ENCODE assay signal across 8 cellular contexts in the genomic region with DNA sequence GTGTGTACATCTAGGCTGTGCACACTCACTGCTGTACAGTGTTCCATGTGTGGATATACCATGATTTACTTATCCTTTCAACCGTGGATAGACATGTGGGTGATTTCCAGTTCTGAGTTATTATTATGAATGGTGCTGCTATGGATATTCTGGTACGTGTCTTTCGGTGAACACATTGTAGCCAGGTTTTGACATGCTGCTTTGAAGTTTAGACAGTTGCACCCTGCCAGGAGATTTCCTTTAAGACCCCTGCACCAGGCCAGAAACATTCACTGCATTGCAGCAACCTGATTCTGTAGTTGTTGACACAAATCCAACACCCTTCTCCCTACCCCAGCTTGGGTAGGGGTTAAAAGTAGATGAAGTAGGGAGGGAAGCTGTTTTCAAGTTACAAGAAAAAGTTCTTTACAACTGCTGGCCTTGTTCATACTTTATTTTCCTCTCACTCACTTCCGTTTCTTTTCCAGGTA. TPM values are rescaled to one million over a fixed set of nuclear protein-coding genes. Genes with fewer than 3 reads are reported as not detected.
DNase-seq lines count a peak whose midpoint lies in the region; ATAC-seq, FAIRE-seq and TF ChIP-seq lines count a peak whose summit lies in the region.

No MANE protein-coding gene starts in this region.

- H3K79me1 ChIP-seq in mesendoderm (ENCODE audit: low read length), result no peaks in the 10 kb centered on the region

- TF ChIP-seq CTCF in progenitor cell of endocrine pancreas (IDR thresholded peaks at IDR 0.05; ENCODE audit: unreplicated experiment), result no peak

- H3K9ac ChIP-seq in GM23248, result no peak overlapping the region
- no peak overlapping the region for H3K9ac ChIP-seq in mesendoderm (ENCODE audit: low read length)

- H3K79me2 ChIP-seq in GM23248 (ENCODE audit: insufficient read depth), result no peaks in the 10 kb centered on the region
- no peaks in the 10 kb centered on the region for H3K79me2 ChIP-seq in mesendoderm (ENCODE audit: control insufficient read depth, insufficient read depth, low read length)

- H3F3A ChIP-seq in GM23248 (ENCODE audit: insufficient read depth), result peaks cover 13% of the 10 kb centered on the region

- no peak for DNase-seq in GM12891 (ENCODE audit: insufficient read length, low spot score)
- no peak for DNase-seq in GM23248
- DNase-seq in T-cell, result no peak
- no peak for DNase-seq in mesendoderm
- DNase-seq in NCI-H146 treated with DMSO at 0.1 percent for 48 hours (lab: John Stamatoyannopoulos, UW; ENCODE audit: unreplicated experiment), result no peak
- no peak for DNase-seq in NOMO-1 treated with DMSO at 0.1 percent for 48 hours (lab: John Stamatoyannopoulos, UW; ENCODE audit: unreplicated experiment)
- no peak for DNase-seq in H7
- no peak for DNase-seq in progenitor cell of endocrine pancreas (ENCODE audit: low spot score, unreplicated experiment)

- no peak overlapping the region for H4K5ac ChIP-seq in mesendoderm (ENCODE audit: low read length)

- no peak overlapping the region for H3K18ac ChIP-seq in mesendoderm (ENCODE audit: low read length)

- no peak overlapping the region for H3K4ac ChIP-seq in mesendoderm (ENCODE audit: low read depth, low read length)

- no peak overlapping the region for H2AFZ ChIP-seq in GM23248

- H3K23ac ChIP-seq in mesendoderm (ENCODE audit: low read length), result peak overlapping the region; percentile 9

- no peaks in the 10 kb centered on the region for H3K9me2 ChIP-seq in GM23248 (ENCODE audit: insufficient read depth)

- no peak for TF ChIP-seq POLR2A in GM12891 (IDR thresholded peaks at IDR 0.05; ENCODE audit: low read depth, low read length)

- H3K4me1 ChIP-seq in GM23248 (ENCODE audit: insufficient read depth) (peaks cover 14% of the 10 kb centered on the region), mesendoderm (ENCODE audit: control insufficient read depth, low read depth, low read length) (no peaks in the 10 kb centered on the region)

- H3K4me3 Mint-ChIP-seq in T-cell, result peak overlapping the region; percentile 43 to 68 (median 55)
- H3K4me3 Mint-ChIP-seq in progenitor cell of endocrine pancreas (ENCODE audit: low read depth), result no peak overlapping the region

- H3K27ac Mint-ChIP-seq in T-cell, result peak overlapping the region; percentile 91 to 96
- H3K27ac Mint-ChIP-seq in progenitor cell of endocrine pancreas, result no peak overlapping the region

- H3K27me3 Mint-ChIP-seq in T-cell (no peaks in the 10 kb centered on the region), progenitor cell of endocrine pancreas (peaks cover 42% of the 10 kb centered on the region)

- H3K56ac ChIP-seq in mesendoderm (ENCODE audit: low read length), result no peak overlapping the region

- no peak for FAIRE-seq in GM12891 (lab: Jason Lieb, UNC)

- H3K27me3 ChIP-seq in GM23248 (replicated peaks; ENCODE audit: insufficient read depth) (no peaks in the 10 kb centered on the region), mesendoderm (ENCODE audit: insufficient read depth, low read length, poor library complexity) (no peaks in the 10 kb centered on the region), H7 (ENCODE audit: control insufficient read depth, insufficient read depth, low read length) (no peaks in the 10 kb centered on the region)

- H4K20me1 ChIP-seq in GM23248 (ENCODE audit: insufficient read depth), result no peaks in the 10 kb centered on the region

- no peaks in the 10 kb centered on the region for H3K9me3 ChIP-seq in GM23248 (ENCODE audit: low read depth)

- peak overlapping the region; percentile 14; the same call in 1 of the 2 replicates for H3K4me3 ChIP-seq in GM23248
- no peak overlapping the region for H3K4me3 ChIP-seq in mesendoderm (ENCODE audit: low read length)
- no peak overlapping the region for H3K4me3 ChIP-seq in H7 (ENCODE audit: insufficient read depth, low read depth, low read length)

- H2AK5ac ChIP-seq in mesendoderm (ENCODE audit: low read length), result no peak overlapping the region

- WGBS in GM23248 (ENCODE audit: low coverage in 1 of 2, low lambda C conversion rate in 2 of 2, missing lambda C conversion rate in 2 of 2), 2 experiments, result 61 to 73% methylated on average over 4 of the region's 4 CpGs
- WGBS in mesendoderm (ENCODE audit: extremely low coverage, insufficient coverage, low lambda C conversion rate), result no CpG with 5 or more reads among the region's 4 CpGs

- POLR2A ChIA-PET in T-cell (lab: Charles Lee), result interaction anchor here in 1 of 2 donors (0.6 kb wide), 1 partner anchor 23 kb away, joined by 5 read pairs; no protein-coding TSS in a partner anchor

- in situ Hi-C loops in GM23248 (cut with MboI), result no loop called here

- H3K27ac ChIP-seq in GM23248, result peak overlapping the region; percentile 42
- no peak overlapping the region for H3K27ac ChIP-seq in mesendoderm (ENCODE audit: low read depth, low read length)

- H2BK120ac ChIP-seq in mesendoderm (ENCODE audit: low read depth, low read length), result no peak overlapping the region

- no peak overlapping the region for H2BK5ac ChIP-seq in mesendoderm (ENCODE audit: low read length)

- no peaks in the 10 kb centered on the region for H3K36me3 Mint-ChIP-seq in T-cell
- no peaks in the 10 kb centered on the region for H3K36me3 Mint-ChIP-seq in progenitor cell of endocrine pancreas (ENCODE audit: insufficient read depth)

- peak; percentile 30 to 56 (median 50) for ATAC-seq in T-cell (replicated peaks in 1 of 4)

- peaks cover 40 to 53% (median 53%) of the 10 kb centered on the region in 3 donors for H3K4me1 Mint-ChIP-seq in T-cell
- H3K4me1 Mint-ChIP-seq in progenitor cell of endocrine pancreas (ENCODE audit: low read depth), result peaks cover 27% of the 10 kb centered on the region

- no peak overlapping the region for H4K8ac ChIP-seq in mesendoderm (ENCODE audit: low read depth, low read length)

- peak overlapping the region; percentile 55 for H3K4me2 ChIP-seq in GM23248 (ENCODE audit: unreplicated experiment)
- H3K4me2 ChIP-seq in mesendoderm (ENCODE audit: low read length), result no peak overlapping the region

- CTCF ChIA-PET in T-cell (lab: Charles Lee), result interaction anchor here (0.5 to 0.6 kb wide), 4 partner anchors 15 to 831 kb away, joined by 3 to 4 read pairs (median 3); no protein-coding TSS in a partner anchor

- H2BK15ac ChIP-seq in mesendoderm (replicated peaks; ENCODE audit: low read depth), result no peak overlapping the region

- peaks cover 0 to 4% (median 3%) of the 10 kb centered on the region in 3 donors for H3K9me3 Mint-ChIP-seq in T-cell
- no peaks in the 10 kb centered on the region for H3K9me3 Mint-ChIP-seq in progenitor cell of endocrine pancreas (ENCODE audit: low read depth)

- H3K36me3 ChIP-seq in GM23248 (ENCODE audit: low read depth) (no peaks in the 10 kb centered on the region), mesendoderm (ENCODE audit: control insufficient read depth, insufficient read depth, low read length) (no peaks in the 10 kb centered on the region), H7 (replicated peaks; ENCODE audit: control insufficient read depth, insufficient read depth, low read length) (no peaks in the 10 kb centered on the region)

TF ChIP-seq in GM12891, 5 proteins besides CTCF, POLR2A, EP300 and RAD21:
- TF ChIP-seq SPI1 (IDR thresholded peaks at IDR 0.05; ENCODE audit: low read depth, low read length) (0 out of 2 replicates have a peak, but pooled peaks have one; percentile 28), POU2F2 (IDR thresholded peaks at IDR 0.05; ENCODE audit: low read depth, low read length) (no peak)

RNA-seq across cellular contexts. Expression of a gene that starts 11.8 kb away (rescaled TPM):
- 38.9 TPM for polyA plus RNA-seq in GM12891 (2012; ENCODE audit: low read depth, missing spikeins)
- total RNA-seq in GM23248 (2014; rRNA removed; shearing (Covaris generic)), result 58.6 and 62.9 TPM in 2 replicates
- polyA plus RNA-seq in GM23248 (2016; fragmentation: Nextera tagmentation; extraction: Ambion mirVana), result 45.2 and 46.2 TPM in 2 replicates
- total RNA-seq in T-cell, result 10 to 100 TPM; 50.5 to 61.6 (median 58.7) TPM
- 120 TPM for polyA plus RNA-seq in mesendoderm (2013, experiment 1 of 2)
- polyA plus RNA-seq in mesendoderm (2013, experiment 2 of 2), result 121 TPM
- total RNA-seq in H7 (2014; rRNA removed; shearing (Covaris generic)), result 98.7 and 134 TPM in 2 replicates
- total RNA-seq in progenitor cell of endocrine pancreas, result 98.9 and 103 TPM in 2 replicates

RNA-seq across cellular contexts. Expression of a gene that starts 51.0 kb away (rescaled TPM):
- polyA plus RNA-seq in GM12891 (2012; ENCODE audit: low read depth, missing spikeins), result not detected
- not detected in 2 replicates for total RNA-seq in GM23248 (2014; rRNA removed; shearing (Covaris generic))
- not detected in 2 replicates for polyA plus RNA-seq in GM23248 (2016; fragmentation: Nextera tagmentation; extraction: Ambion mirVana)
- total RNA-seq in T-cell, result 1 to 10 TPM in 3 of 5 donors, under 1 TPM in 2; 0.54 to 2.4 (median 1.1) TPM
- polyA plus RNA-seq in mesendoderm (2013, experiment 1 of 2), result 0.15 TPM
- polyA plus RNA-seq in mesendoderm (2013, experiment 2 of 2), result 0.18 TPM
- total RNA-seq in H7 (2014; rRNA removed; shearing (Covaris generic)), result 0.10 and 0.15 TPM in 2 replicates
- total RNA-seq in progenitor cell of endocrine pancreas, result 0.46 and 0.49 TPM in 2 replicates
